ENCODE assay signal across 9 cellular contexts in genomic region chrX:94389044-94389443, GRCh38.
"Had no signal": no experiment of that assay in that cellular context is flagged by ENCODE, and none has a peak within 500 bp of the region (broad histone marks: within the 10 kb centered on the region; RNA-seq: fewer than 3 reads in every experiment).

No MANE protein-coding gene starts in this region.

- H3K36me3 ChIP-seq: HAP-1 had no signal

- H3K4me1 Mint-ChIP-seq: GM23338 had no signal

- DNase-seq: GM23248, GOT3, H7, H9, HCEC 1CT, HFFc6 had no signal

- ATAC-seq: GM23338, HCT116 had no signal

- H3K4me3 ChIP-seq: GM23248, GM23338, HAP-1 had no signal

- H3K4me1 ChIP-seq: HAP-1 had no signal

- H3K4me3 Mint-ChIP-seq: GM23338, H9, HFFc6 had no signal

- H3K27ac Mint-ChIP-seq: GM23338, H9, HFFc6 had no signal

- H3K9me3 ChIP-seq: HAP-1 had no signal
